Comparison of ENCODE assay signal across 8 cellular contexts in the genomic region with DNA sequence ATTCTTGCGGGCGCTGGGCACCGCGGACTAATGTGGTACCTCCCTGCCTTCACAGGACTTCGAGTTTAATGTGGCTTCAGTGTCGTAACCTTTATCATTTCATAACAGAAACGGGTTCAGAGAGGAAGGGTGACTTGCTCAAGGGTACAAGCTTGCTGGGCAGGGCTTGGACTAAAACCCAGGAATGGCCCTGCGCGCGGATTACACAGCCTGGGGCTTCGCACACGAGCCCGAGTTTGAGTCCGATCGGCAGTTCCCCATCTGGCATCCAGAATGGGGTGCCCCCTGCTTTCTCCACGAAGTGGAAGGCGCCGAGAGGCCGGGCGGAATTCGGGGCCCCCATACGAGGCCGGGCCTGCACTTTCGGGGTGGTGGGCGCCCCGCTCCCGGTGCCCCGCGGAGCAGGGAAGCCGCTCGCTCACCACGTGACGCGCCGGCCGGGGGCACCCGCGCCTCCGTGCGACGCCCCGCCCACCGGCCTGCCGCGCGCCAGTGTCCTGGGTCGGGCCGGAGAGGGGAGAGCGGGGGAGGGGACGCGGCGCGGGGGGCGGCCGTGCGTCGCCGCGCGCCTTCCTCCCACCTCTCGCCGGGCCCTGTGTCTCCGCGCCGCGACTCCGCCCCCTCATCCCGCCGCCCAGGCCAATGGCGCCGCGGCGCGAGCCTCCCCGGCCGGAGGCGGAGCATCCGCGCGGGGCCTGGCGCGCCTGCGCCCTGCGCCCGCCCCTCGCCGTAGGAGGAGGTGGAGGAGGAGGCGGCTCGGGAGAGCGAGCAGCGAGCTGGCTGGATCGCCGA. TPM values are rescaled to one million over a fixed set of nuclear protein-coding genes. Genes with fewer than 3 reads are reported as not detected.
DNase-seq lines count a peak whose midpoint lies in the region; ATAC-seq and TF ChIP-seq lines count a peak whose summit lies in the region.

A gene with protein sequence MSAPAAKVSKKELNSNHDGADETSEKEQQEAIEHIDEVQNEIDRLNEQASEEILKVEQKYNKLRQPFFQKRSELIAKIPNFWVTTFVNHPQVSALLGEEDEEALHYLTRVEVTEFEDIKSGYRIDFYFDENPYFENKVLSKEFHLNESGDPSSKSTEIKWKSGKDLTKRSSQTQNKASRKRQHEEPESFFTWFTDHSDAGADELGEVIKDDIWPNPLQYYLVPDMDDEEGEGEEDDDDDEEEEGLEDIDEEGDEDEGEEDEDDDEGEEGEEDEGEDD (plus strand): TSS at position 722 of the 792 bp plus-strand sequence. CDS start 361 bp downstream, outside the sequence.

- H3K4me1 Mint-ChIP-seq in natural killer cell treated with Interleukin-12 subunit alpha and Interleukin-12 subunit beta and Interleukin-15 and Interleukin-18, amount 100 ng/mL, for 72 hours (ENCODE audit: low read depth in 2 of 2), result peaks cover 50 to 59% of the 10 kb centered on the region in 2 donors

- H3K36me3 Mint-ChIP-seq in natural killer cell treated with Interleukin-12 subunit alpha and Interleukin-12 subunit beta and Interleukin-15 and Interleukin-18, amount 100 ng/mL, for 72 hours, result peaks cover 37% of the 10 kb centered on the region

- peak; percentile 76 for TF ChIP-seq POLR2A in Raji (IDR thresholded peaks at IDR 0.05; ENCODE audit: insufficient read depth, low read depth, low read length)

- H3K4me3 Mint-ChIP-seq in natural killer cell treated with Interleukin-12 subunit alpha and Interleukin-12 subunit beta and Interleukin-15 and Interleukin-18, amount 100 ng/mL, for 72 hours, result peak within 1 kb of the TSS; percentile 100

- no peaks in the 10 kb centered on the region for H3K27me3 Mint-ChIP-seq in natural killer cell treated with Interleukin-12 subunit alpha and Interleukin-12 subunit beta and Interleukin-15 and Interleukin-18, amount 100 ng/mL, for 72 hours

- H3K27ac Mint-ChIP-seq in natural killer cell treated with Interleukin-12 subunit alpha and Interleukin-12 subunit beta and Interleukin-15 and Interleukin-18, amount 100 ng/mL, for 72 hours, result peak within 1 kb of the TSS; percentile 99 to 100

- peak; percentile 92 for DNase-seq in DMS79 treated with DMSO at 0.1 percent for 48 hours (lab: John Stamatoyannopoulos, UW)
- peak; percentile 65 for DNase-seq in GOT3 (lab: John Stamatoyannopoulos, UW)
- peak; percentile 96 for DNase-seq in LoVo (ENCODE audit: low spot score)
- DNase-seq in activated T-helper 9 cell treated with anti-CD3 and anti-CD28 coated beads, Interleukin-2, amount 50 U/mL, for 16 hours (ENCODE audit: low read depth), result peak; percentile 90
- DNase-seq in fibroblast of peridontal ligament (ENCODE audit: extremely low read depth), result peak; percentile 82
- peak; percentile 98 for DNase-seq in natural killer cell treated with Interleukin-12 subunit alpha and Interleukin-12 subunit beta and Interleukin-15 and Interleukin-18, amount 100 ng/mL, for 72 hours (ENCODE audit: low spot score)
- DNase-seq in stimulated activated naive CD8-positive, alpha-beta T cell treated with anti-CD3 and anti-CD28 coated beads, Interleukin-15, Interleukin-2, amounts not matched to agents 100 U/mL and 50 U/mL, for 24 hours, result peak; percentile 98

- ATAC-seq in natural killer cell treated with Interleukin-12 subunit alpha and Interleukin-12 subunit beta and Interleukin-15 and Interleukin-18, amount 100 ng/mL, for 72 hours, result peak; percentile 91 to 93
- peak; percentile 83 for ATAC-seq in stimulated activated naive CD8-positive, alpha-beta T cell treated with anti-CD3 and anti-CD28 coated beads, Interleukin-15, Interleukin-2, amounts not matched to agents 100 U/mL and 50 U/mL, for 24 hours

- H3K9me3 Mint-ChIP-seq in natural killer cell treated with Interleukin-12 subunit alpha and Interleukin-12 subunit beta and Interleukin-15 and Interleukin-18, amount 100 ng/mL, for 72 hours, result no peaks in the 10 kb centered on the region

RNA-seq across cellular contexts. Expression of the gene that starts here (rescaled TPM):
- 100 to 1,000 TPM; 495 to 800 TPM for total RNA-seq in natural killer cell treated with Interleukin-12 subunit alpha and Interleukin-12 subunit beta and Interleukin-15 and Interleukin-18, amount 100 ng/mL, for 72 hours

Comparison
In these comparisons a context has a peak if more than half of its experiments do, and no peak if none do; other contexts are left out.
1. Peak in every context shown above with its lines: DNase-seq and ATAC-seq.